Comparison of ENCODE assay signal across 1 cellular context in the genomic region with DNA sequence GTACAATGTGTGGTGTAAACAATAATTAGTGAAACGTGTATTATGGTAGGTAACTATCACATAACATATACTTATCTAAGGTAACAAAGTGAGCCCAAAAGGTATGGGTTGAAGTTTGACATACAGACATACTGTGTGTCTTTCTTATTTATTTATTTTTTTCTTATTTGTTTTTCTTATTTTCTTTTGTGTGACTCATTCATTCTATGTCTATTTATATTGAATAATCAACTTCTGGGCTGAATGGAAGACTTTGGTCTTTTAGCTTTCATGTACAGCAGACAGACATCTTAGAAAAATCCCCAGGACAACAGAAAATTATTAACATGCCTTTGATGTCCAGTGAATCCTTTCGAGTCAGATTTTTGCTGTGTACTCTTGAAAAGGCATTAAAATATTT.
A peak's percentile ranks its signal among the peaks of the same experiment; 100 is the strongest.
TF ChIP-seq lines count a peak whose summit lies in the region.

No MANE protein-coding gene starts in this region.

TF ChIP-seq in HepG2, 621 proteins besides CTCF, POLR2A, EP300 and RAD21 (continued from another document and continues in another):
- TF ChIP-seq, protein P1, sequence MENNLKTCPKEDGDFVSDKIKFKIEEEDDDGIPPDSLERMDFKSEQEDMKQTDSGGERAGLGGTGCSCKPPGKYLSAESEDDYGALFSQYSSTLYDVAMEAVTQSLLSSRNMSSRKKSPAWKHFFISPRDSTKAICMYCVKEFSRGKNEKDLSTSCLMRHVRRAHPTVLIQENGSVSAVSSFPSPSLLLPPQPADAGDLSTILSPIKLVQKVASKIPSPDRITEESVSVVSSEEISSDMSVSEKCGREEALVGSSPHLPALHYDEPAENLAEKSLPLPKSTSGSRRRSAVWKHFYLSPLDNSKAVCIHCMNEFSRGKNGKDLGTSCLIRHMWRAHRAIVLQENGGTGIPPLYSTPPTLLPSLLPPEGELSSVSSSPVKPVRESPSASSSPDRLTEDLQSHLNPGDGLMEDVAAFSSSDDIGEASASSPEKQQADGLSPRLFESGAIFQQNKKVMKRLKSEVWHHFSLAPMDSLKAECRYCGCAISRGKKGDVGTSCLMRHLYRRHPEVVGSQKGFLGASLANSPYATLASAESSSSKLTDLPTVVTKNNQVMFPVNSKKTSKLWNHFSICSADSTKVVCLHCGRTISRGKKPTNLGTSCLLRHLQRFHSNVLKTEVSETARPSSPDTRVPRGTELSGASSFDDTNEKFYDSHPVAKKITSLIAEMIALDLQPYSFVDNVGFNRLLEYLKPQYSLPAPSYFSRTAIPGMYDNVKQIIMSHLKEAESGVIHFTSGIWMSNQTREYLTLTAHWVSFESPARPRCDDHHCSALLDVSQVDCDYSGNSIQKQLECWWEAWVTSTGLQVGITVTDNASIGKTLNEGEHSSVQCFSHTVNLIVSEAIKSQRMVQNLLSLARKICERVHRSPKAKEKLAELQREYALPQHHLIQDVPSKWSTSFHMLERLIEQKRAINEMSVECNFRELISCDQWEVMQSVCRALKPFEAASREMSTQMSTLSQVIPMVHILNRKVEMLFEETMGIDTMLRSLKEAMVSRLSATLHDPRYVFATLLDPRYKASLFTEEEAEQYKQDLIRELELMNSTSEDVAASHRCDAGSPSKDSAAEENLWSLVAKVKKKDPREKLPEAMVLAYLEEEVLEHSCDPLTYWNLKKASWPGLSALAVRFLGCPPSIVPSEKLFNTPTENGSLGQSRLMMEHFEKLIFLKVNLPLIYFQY (CRISPR knock-in tag; IDR thresholded peaks at IDR 0.05; ENCODE audit: borderline replicate concordance), result no peak
- TF ChIP-seq SP1 (IDR thresholded peaks at IDR 0.05) (no peak), SP1 (CRISPR knock-in tag; IDR thresholded peaks at IDR 0.05) (no peak), ZNF563 (CRISPR knock-in tag; IDR thresholded peaks at IDR 0.05) (no peak), AHDC1 (CRISPR knock-in tag; IDR thresholded peaks at IDR 0.05; ENCODE audit: borderline replicate concordance) (peak; percentile 72; the same call in 1 of the 2 replicates), ARHGAP35 (CRISPR knock-in tag; IDR thresholded peaks at IDR 0.05; ENCODE audit: borderline replicate concordance) (no peak), ZFP62 (CRISPR knock-in tag; IDR thresholded peaks at IDR 0.05) (no peak), ZNF138 (CRISPR knock-in tag; IDR thresholded peaks at IDR 0.05; ENCODE audit: low read depth) (no peak), ZNF547 (CRISPR knock-in tag; IDR thresholded peaks at IDR 0.05) (no peak), MTF2 (CRISPR knock-in tag; IDR thresholded peaks at IDR 0.05; ENCODE audit: borderline replicate concordance) (no peak), ZNF644 (CRISPR knock-in tag; IDR thresholded peaks at IDR 0.05; ENCODE audit: low read depth) (no peak), NCOA2 (CRISPR knock-in tag; IDR thresholded peaks at IDR 0.05) (peak; percentile 45; the same call in 1 of the 2 replicates), ZNF224 (CRISPR knock-in tag; IDR thresholded peaks at IDR 0.05) (no peak), TFE3 (CRISPR knock-in tag; IDR thresholded peaks at IDR 0.05) (no peak), ZNF616 (CRISPR knock-in tag; IDR thresholded peaks at IDR 0.05; ENCODE audit: low read depth) (no peak), ZNF350 (CRISPR knock-in tag; IDR thresholded peaks at IDR 0.05; ENCODE audit: borderline replicate concordance, low read depth) (no peak), SOX6 (IDR thresholded peaks at IDR 0.05) (no peak), SOX6 (CRISPR knock-in tag; IDR thresholded peaks at IDR 0.05) (peak; percentile 14; the same call in 1 of the 2 replicates), ZNF782 (CRISPR knock-in tag; IDR thresholded peaks at IDR 0.05; ENCODE audit: borderline replicate concordance) (no peak), NBN (conservative IDR thresholded peaks at IDR 0.05) (no peak), ISX (CRISPR knock-in tag; conservative IDR thresholded peaks at IDR 0.05) (no peak), THRA (CRISPR knock-in tag; IDR thresholded peaks at IDR 0.05; ENCODE audit: borderline replicate concordance) (no peak), CREM (IDR thresholded peaks at IDR 0.05) (peak; percentile 69), CREM (CRISPR knock-in tag; IDR thresholded peaks at IDR 0.05) (no peak), ZNF75D (CRISPR knock-in tag; IDR thresholded peaks at IDR 0.05; ENCODE audit: borderline replicate concordance) (no peak), ARID5B (CRISPR knock-in tag; IDR thresholded peaks at IDR 0.05) (peak; percentile 73; the same call in 1 of the 2 replicates)
- TF ChIP-seq, protein P2, sequence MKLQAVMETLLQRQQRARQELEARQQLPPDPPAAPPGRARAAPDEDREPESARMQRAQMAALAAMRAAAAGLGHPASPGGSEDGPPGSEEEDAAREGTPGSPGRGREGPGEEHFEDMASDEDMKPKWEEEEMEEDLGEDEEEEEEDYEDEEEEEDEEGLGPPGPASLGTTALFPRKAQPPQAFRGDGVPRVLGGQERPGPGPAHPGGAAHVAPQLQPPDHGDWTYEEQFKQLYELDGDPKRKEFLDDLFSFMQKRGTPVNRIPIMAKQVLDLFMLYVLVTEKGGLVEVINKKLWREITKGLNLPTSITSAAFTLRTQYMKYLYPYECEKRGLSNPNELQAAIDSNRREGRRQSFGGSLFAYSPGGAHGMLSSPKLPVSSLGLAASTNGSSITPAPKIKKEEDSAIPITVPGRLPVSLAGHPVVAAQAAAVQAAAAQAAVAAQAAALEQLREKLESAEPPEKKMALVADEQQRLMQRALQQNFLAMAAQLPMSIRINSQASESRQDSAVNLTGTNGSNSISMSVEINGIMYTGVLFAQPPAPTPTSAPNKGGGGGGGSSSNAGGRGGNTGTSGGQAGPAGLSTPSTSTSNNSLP (IDR thresholded peaks at IDR 0.05; ENCODE audit: low read depth, low read length), result peak; percentile 89
- TF ChIP-seq, protein P3, sequence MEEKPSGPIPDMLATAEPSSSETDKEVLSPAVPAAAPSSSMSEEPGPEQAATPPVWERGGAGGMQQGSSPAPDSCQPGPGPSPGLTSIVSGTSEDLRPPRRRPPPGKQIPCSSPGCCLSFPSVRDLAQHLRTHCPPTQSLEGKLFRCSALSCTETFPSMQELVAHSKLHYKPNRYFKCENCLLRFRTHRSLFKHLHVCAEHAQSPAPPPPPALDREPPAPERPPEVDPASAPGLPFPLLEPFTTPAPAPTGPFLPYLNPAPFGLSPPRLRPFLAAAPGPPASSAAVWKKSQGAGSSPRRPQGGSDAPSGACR (CRISPR knock-in tag; IDR thresholded peaks at IDR 0.05), result no peak
- TF ChIP-seq, protein P4, sequence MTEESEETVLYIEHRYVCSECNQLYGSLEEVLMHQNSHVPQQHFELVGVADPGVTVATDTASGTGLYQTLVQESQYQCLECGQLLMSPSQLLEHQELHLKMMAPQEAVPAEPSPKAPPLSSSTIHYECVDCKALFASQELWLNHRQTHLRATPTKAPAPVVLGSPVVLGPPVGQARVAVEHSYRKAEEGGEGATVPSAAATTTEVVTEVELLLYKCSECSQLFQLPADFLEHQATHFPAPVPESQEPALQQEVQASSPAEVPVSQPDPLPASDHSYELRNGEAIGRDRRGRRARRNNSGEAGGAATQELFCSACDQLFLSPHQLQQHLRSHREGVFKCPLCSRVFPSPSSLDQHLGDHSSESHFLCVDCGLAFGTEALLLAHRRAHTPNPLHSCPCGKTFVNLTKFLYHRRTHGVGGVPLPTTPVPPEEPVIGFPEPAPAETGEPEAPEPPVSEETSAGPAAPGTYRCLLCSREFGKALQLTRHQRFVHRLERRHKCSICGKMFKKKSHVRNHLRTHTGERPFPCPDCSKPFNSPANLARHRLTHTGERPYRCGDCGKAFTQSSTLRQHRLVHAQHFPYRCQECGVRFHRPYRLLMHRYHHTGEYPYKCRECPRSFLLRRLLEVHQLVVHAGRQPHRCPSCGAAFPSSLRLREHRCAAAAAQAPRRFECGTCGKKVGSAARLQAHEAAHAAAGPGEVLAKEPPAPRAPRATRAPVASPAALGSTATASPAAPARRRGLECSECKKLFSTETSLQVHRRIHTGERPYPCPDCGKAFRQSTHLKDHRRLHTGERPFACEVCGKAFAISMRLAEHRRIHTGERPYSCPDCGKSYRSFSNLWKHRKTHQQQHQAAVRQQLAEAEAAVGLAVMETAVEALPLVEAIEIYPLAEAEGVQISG (CRISPR knock-in tag; IDR thresholded peaks at IDR 0.05), result no peak
